Comparison of ENCODE assay signal across 1 cellular context in genomic region chr2:61920548-61920947, GRCh38.
TF ChIP-seq lines count a peak whose summit lies in the region.

No MANE protein-coding gene starts in this region.

TF ChIP-seq in GM23338, 12 proteins besides CTCF, POLR2A, EP300 and RAD21 (continued from another document):
- TF ChIP-seq NANOG (IDR thresholded peaks at IDR 0.05; ENCODE audit: borderline replicate concordance) (no peak), ZNF331 (CRISPR knock-in tag; IDR thresholded peaks at IDR 0.05; ENCODE audit: low read depth) (no peak), POLR2AphosphoS5 (IDR thresholded peaks at IDR 0.05; ENCODE audit: low read depth) (no peak), REST (IDR thresholded peaks at IDR 0.05; ENCODE audit: unreplicated experiment) (no peak), EZH2 (IDR thresholded peaks at IDR 0.05; ENCODE audit: low read depth, unreplicated experiment) (no peak), ZNF114 (CRISPR knock-in tag; IDR thresholded peaks at IDR 0.05) (no peak), JUNB (IDR thresholded peaks at IDR 0.05; ENCODE audit: unreplicated experiment) (no peak)
